Comparison of ENCODE assay signal across 8 cellular contexts in the genomic region with DNA sequence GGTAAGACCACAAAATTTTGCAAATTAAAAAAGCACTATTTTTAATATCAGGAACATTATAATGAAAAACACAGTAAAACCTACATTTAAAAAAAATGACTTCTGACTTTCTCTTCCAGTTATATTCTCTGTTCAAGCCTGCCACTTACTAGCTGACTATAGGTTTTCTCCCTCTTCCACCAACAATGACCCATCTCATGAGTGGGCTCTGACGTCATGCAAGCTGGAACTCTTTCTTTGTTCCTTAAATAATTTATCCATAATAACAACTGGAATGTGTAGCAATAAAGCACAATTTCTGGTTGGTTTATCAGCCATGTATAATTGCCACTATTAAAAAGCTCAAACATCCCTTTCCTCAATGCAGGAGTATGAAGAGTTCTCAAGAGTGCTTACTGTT.
"Had no signal": no experiment of that assay in that cellular context is flagged by ENCODE, and none has a peak within 500 bp of the region (broad histone marks: within the 10 kb centered on the region; RNA-seq: fewer than 3 reads in every experiment).

No MANE protein-coding gene starts in this region.

- FAIRE-seq: G401.6, GM12878, GM12891, GM12892, GM18507, GM19239 had no signal

- ATAC-seq: GM12878 had no signal

- DNase-seq: GDM1, GF-D8 had no signal

- H3K4me3 ChIP-seq: GM12878 had no signal
